26 cellular contexts compared by ENCODE assay signal in genomic region chr6:8814440-8815000, GRCh38.
"Had no signal": no experiment of that assay in that cellular context is flagged by ENCODE, and none has a peak within 500 bp of the region (broad histone marks: within the 10 kb centered on the region; RNA-seq: fewer than 3 reads in every experiment).

No MANE protein-coding gene starts in this region.

- H3K27me3 Mint-ChIP-seq: activated B cell treated with CpG ODN at 0.5 μM for 24 hours; activated CD4-positive, alpha-beta memory T cell treated with anti-CD3 and anti-CD28 coated beads for 36 hours; activated naive CD4-positive, alpha-beta T cell treated with anti-CD3 and anti-CD28 coated beads, Interleukin-2, amount 10 ng/mL, durations not matched to agents 7 days and 5 days; effector memory CD8-positive, alpha-beta T cell; memory B cell; type B pancreatic cell had no signal

- H3K4me1 ChIP-seq: colonic mucosa, gastroesophageal sphincter, sigmoid colon, spleen, vagina had no signal

- H3K27ac ChIP-seq: colonic mucosa, dorsolateral prefrontal cortex, esophagus squamous epithelium, gastroesophageal sphincter, sigmoid colon, spleen, thoracic aorta, vagina had no signal

- H3K4me3 Mint-ChIP-seq: activated B cell treated with CpG ODN at 0.5 μM for 24 hours; activated CD4-positive, alpha-beta memory T cell treated with anti-CD3 and anti-CD28 coated beads for 36 hours; activated naive CD4-positive, alpha-beta T cell treated with anti-CD3 and anti-CD28 coated beads, Interleukin-2, amount 10 ng/mL, durations not matched to agents 7 days and 5 days; activated T-cell treated with anti-CD3 and anti-CD28 coated beads, Interleukin-2, amount 50 U/mL, for 72 hours; effector memory CD8-positive, alpha-beta T cell; memory B cell; type B pancreatic cell had no signal

- FAIRE-seq: bronchial epithelial cell had no signal

- H3K9me3 ChIP-seq: colonic mucosa, esophagus squamous epithelium, gastroesophageal sphincter, mucosa of descending colon, sigmoid colon, thoracic aorta, vagina had no signal

- H3K36me3 Mint-ChIP-seq: activated CD4-positive, alpha-beta memory T cell treated with anti-CD3 and anti-CD28 coated beads for 36 hours; activated naive CD4-positive, alpha-beta T cell treated with anti-CD3 and anti-CD28 coated beads, Interleukin-2, amount 10 ng/mL, durations not matched to agents 7 days and 5 days; memory B cell; type B pancreatic cell had no signal

- H3K27me3 ChIP-seq: colonic mucosa, esophagus squamous epithelium, gastroesophageal sphincter, sigmoid colon, spleen, vagina had no signal

- ATAC-seq: activated T-cell treated with anti-CD3 and anti-CD28 coated beads, Interleukin-2, amount 50 U/mL, for 72 hours; effector memory CD8-positive, alpha-beta T cell; gastroesophageal sphincter; left cardiac atrium; mucosa of descending colon had no signal

- DNase-seq: activated B cell treated with CpG ODN at 0.5 μM for 24 hours; activated CD4-positive, alpha-beta memory T cell treated with anti-CD3 and anti-CD28 coated beads for 36 hours; activated CD4-positive, alpha-beta T cell treated with anti-CD3 and anti-CD28 coated beads for 4 hours; activated effector memory CD4-positive, alpha-beta T cell treated with Interleukin-2 at 50 U/mL for 16 hours; activated naive CD4-positive, alpha-beta T cell treated with anti-CD3 and anti-CD28 coated beads, Interleukin-2, amount 10 ng/mL, durations not matched to agents 7 days and 5 days; activated T-cell treated with anti-CD3 and anti-CD28 coated beads, Interleukin-2, amount 50 U/mL, for 72 hours; amygdala; colonic mucosa; dorsolateral prefrontal cortex; effector memory CD8-positive, alpha-beta T cell; esophagus squamous epithelium; head of caudate nucleus; hypothalamus; left cardiac atrium; mucosa of descending colon; sigmoid colon; spleen; stimulated activated CD4-positive, alpha-beta T cell treated with anti-CD3 and anti-CD28 coated beads, Interleukin-4, amount 100 ng/mL, for 1 hour; stimulated activated naive CD4-positive, alpha-beta T cell treated with Interleukin-2 at 50 U/mL for 16 hours; T1000 had no signal

- H3K9me3 Mint-ChIP-seq: type B pancreatic cell had no signal

- H3K4me3 ChIP-seq: colonic mucosa, dorsolateral prefrontal cortex, esophagus squamous epithelium, gastroesophageal sphincter, mucosa of descending colon, sigmoid colon, spleen, thoracic aorta, vagina had no signal

- H3K27ac Mint-ChIP-seq: activated B cell treated with CpG ODN at 0.5 μM for 24 hours; activated CD4-positive, alpha-beta memory T cell treated with anti-CD3 and anti-CD28 coated beads for 36 hours; activated naive CD4-positive, alpha-beta T cell treated with anti-CD3 and anti-CD28 coated beads, Interleukin-2, amount 10 ng/mL, durations not matched to agents 7 days and 5 days; activated T-cell treated with anti-CD3 and anti-CD28 coated beads, Interleukin-2, amount 50 U/mL, for 72 hours; effector memory CD8-positive, alpha-beta T cell; memory B cell; type B pancreatic cell had no signal

- H3K36me3 ChIP-seq: colonic mucosa, esophagus squamous epithelium, gastroesophageal sphincter, sigmoid colon, spleen, thoracic aorta, vagina had no signal

- H3K4me1 Mint-ChIP-seq: activated B cell treated with CpG ODN at 0.5 μM for 24 hours; activated naive CD4-positive, alpha-beta T cell treated with anti-CD3 and anti-CD28 coated beads, Interleukin-2, amount 10 ng/mL, durations not matched to agents 7 days and 5 days; memory B cell had no signal
